In the genomic region with DNA sequence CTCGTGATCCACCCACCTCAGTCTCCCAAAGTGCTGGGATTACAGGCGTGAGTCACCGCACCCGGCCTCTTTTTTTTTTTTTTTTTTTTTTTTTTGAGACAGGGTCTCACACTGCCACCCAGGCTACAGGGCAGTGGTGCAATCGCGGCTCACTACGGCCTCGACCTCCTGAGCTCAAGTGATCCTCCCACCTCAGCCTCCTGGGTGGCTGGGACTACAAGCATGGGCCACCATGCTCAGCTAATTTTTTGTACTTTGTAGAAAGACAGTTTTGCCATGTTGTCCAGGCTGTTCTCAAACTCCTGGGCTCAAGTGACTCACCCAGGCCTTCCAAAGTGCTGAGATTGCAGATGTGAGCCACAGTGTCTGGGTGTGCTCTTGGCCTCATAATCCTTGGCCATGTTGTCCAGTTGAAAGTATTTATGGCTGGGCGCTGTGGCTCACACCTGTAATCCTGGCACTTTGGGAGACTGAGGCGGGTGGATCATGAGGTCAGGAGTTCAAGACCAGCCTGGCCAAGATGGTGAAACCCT, we compare ENCODE assay signal across 15 cellular contexts. TPM values are rescaled to one million over a fixed set of nuclear protein-coding genes. Genes with fewer than 3 reads are reported as not detected.
"Had no signal": no experiment of that assay in that cellular context is flagged by ENCODE, and none has a peak within 500 bp of the region (broad histone marks: within the 10 kb centered on the region; RNA-seq: fewer than 3 reads in every experiment).

No MANE protein-coding gene starts in this region.

RNA-seq across cellular contexts. Expression of a gene that starts 41.3 kb away (rescaled TPM):
- total RNA-seq: activated CD4-positive, alpha-beta memory T cell treated with anti-CD3 and anti-CD28 coated beads for 36 hours; activated CD4-positive, alpha-beta T cell treated with anti-CD3 and anti-CD28 coated beads for 36 hours; activated CD4-positive, alpha-beta T cell treated with anti-CD3 and anti-CD28 coated beads, Interleukin-2, amount 10 ng/mL, durations not matched to agents 24 days and 14 days; activated CD8-positive, alpha-beta memory T cell treated with anti-CD3 and anti-CD28 coated beads for 36 hours; activated CD8-positive, alpha-beta memory T cell treated with anti-CD3 and anti-CD28 coated beads, Interleukin-2, amount 10 ng/mL, durations not matched to agents 7 days and 5 days; activated CD8-positive, alpha-beta T cell treated with anti-CD3 and anti-CD28 coated beads, Interleukin-2, amount 10 ng/mL, durations not matched to agents 7 days and 5 days; activated naive CD4-positive, alpha-beta T cell treated with anti-CD3 and anti-CD28 coated beads for 36 hours; activated naive CD8-positive, alpha-beta T cell treated with anti-CD3 and anti-CD28 coated beads for 36 hours; activated T-helper 1 cell treated with anti-CD3 and anti-CD28 coated beads, Interleukin-12 subunit alpha, Interleukin-12 subunit beta, Interleukin-2, Interleukin-4 antibody, amounts not matched to agents 30 ng/mL and 10 ng/mL and 1 ng/mL, durations not matched to agents 14 hours and 24 hours and 36 hours; activated T-helper 2 cell treated with anti-CD3 and anti-CD28 coated beads, Interferon-gamma antibody, Interleukin-2, Interleukin-4, amounts not matched to agents 10 μg/mL and 5 μg/mL and 100 μg/mL, durations not matched to agents 14 hours and 24 hours and 36 hours; ascending aorta; cardiac muscle cell; dermis blood vessel endothelial cell; glomerular endothelial cell; hepatocyte had no signal
- polyA plus RNA-seq: cardiac muscle cell, hepatocyte had no signal
